In the genomic region with DNA sequence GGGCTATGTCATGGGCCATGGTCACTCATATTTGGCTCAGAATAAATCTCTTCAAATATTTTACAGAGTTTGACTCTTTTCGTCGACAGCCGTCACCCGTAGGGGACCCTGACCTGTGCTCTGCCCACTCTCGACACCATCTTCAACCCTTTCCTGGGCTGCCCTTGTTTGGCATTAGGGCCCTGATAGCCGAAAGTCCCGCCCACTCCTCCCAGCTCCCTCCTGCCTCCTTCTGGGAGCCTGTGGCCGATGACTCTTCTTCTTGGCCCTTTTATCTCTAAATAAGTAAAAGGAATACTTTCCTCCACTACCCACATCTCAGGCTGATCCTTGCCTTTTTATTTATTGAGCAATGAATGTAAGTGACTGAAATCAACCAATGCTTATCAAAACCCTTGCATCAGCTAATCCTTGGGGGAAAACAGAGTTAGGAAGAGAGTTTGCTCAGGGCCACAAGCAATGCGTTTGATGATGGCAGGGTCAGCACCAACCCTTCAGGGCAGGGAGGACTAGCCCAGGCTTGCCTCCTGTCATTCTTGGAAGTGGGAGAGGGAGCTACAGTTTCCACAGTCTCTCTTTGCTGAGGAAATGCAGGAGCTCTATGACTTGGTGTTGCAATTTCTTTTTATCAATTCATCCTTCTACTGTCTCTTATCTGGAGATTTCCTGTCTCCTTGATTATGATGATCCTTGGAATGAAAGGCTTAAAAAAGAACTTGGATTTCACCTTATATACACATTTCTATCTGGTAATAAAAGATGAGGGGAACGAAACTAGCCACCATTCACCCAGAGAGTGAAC, we compare ENCODE assay signal across 28 cellular contexts.
A peak's percentile ranks its signal among the peaks of the same experiment; 100 is the strongest.
DNase-seq lines count a peak whose midpoint lies in the region; ATAC-seq, FAIRE-seq and TF ChIP-seq lines count a peak whose summit lies in the region.
"Had no signal": no experiment of that assay in that cellular context is flagged by ENCODE, and none has a peak within 500 bp of the region (broad histone marks: within the 10 kb centered on the region; RNA-seq: fewer than 3 reads in every experiment).

No MANE protein-coding gene starts in this region.

- H3K4me1 Mint-ChIP-seq in nephron progenitor cell (peaks cover 16% of the 10 kb centered on the region), glutamatergic neuron (ENCODE audit: low read depth, unreplicated experiment) (peaks cover 6% of the 10 kb centered on the region)
- H3K4me1 Mint-ChIP-seq in CD4-positive, alpha-beta T cell (ENCODE audit: low read depth) = no peaks in the 10 kb centered on the region
- H3K4me1 Mint-ChIP-seq: activated CD4-positive, alpha-beta T cell treated with anti-CD3 and anti-CD28 coated beads for 36 hours; activated CD8-positive, alpha-beta memory T cell treated with anti-CD3 and anti-CD28 coated beads, Interleukin-2, amount 10 ng/mL, durations not matched to agents 7 days and 5 days; activated naive CD8-positive, alpha-beta T cell treated with anti-CD3 and anti-CD28 coated beads, Interleukin-2, amount 50 U/mL, for 24 hours; T-cell had no signal

- peaks cover 13% of the 10 kb centered on the region for H3K4me1 ChIP-seq in adipocyte (ENCODE audit: control insufficient read depth, insufficient read depth, low read length)
- peaks cover 3% of the 10 kb centered on the region for H3K4me1 ChIP-seq in foreskin keratinocyte
- H3K4me1 ChIP-seq in Karpas-422 (ENCODE audit: low read length) = no peaks in the 10 kb centered on the region
- H3K4me1 ChIP-seq: psoas muscle, tibial nerve had no signal

- H3K9ac ChIP-seq in adipocyte (ENCODE audit: low read length) = no peak overlapping the region
- H3K9ac ChIP-seq in Karpas-422 (ENCODE audit: low read length) = no peak overlapping the region

- DNase-seq in H7 = peak; percentile 43
- DNase-seq in adipocyte (ENCODE audit: low read depth) = peak; percentile 0
- peak; percentile 27 to 58 for DNase-seq in foreskin keratinocyte
- no peak for DNase-seq in nephron progenitor cell
- DNase-seq in glutamatergic neuron = no peak
- DNase-seq in urothelium cell line (ENCODE audit: low spot score) = no peak
- DNase-seq in CD4-positive, alpha-beta T cell = no peak
- no peak for DNase-seq in Karpas-422
- DNase-seq: activated CD4-positive, alpha-beta T cell treated with anti-CD3 and anti-CD28 coated beads for 36 hours; activated CD8-positive, alpha-beta memory T cell treated with anti-CD3 and anti-CD28 coated beads, Interleukin-2, amount 10 ng/mL, durations not matched to agents 7 days and 5 days; activated naive CD8-positive, alpha-beta T cell treated with anti-CD3 and anti-CD28 coated beads, Interleukin-2, amount 50 U/mL, for 24 hours; DMS 273 treated with DMSO at 0.1 percent for 48 hours; foreskin fibroblast; hippocampal formation; IMR-90; midbrain; NCI-H1436; NCI-H748 treated with DMSO at 0.1 percent for 48 hours; psoas muscle; SHP77; stimulated activated CD4-positive, alpha-beta T cell treated with anti-CD3 and anti-CD28 coated beads, Interleukin-2, amount 100 ng/mL, for 24 hours; stimulated activated naive CD8-positive, alpha-beta T cell treated with anti-CD3 and anti-CD28 coated beads, Interleukin-15, Interleukin-2, amounts not matched to agents 100 U/mL and 50 U/mL, for 24 hours; T-cell had no signal

- FAIRE-seq in urothelium cell line (lab: Jason Lieb, UNC) = no peak
- FAIRE-seq: GM12878, TTC549 had no signal

- H3K79me2 ChIP-seq in Karpas-422 (ENCODE audit: low read length) = no peaks in the 10 kb centered on the region

- ATAC-seq in foreskin keratinocyte = peak; percentile 32
- no peak for ATAC-seq in CD4-positive, alpha-beta T cell (ENCODE audit: poor library complexity)
- ATAC-seq: activated CD4-positive, alpha-beta T cell treated with anti-CD3 and anti-CD28 coated beads for 36 hours; activated CD8-positive, alpha-beta memory T cell treated with anti-CD3 and anti-CD28 coated beads, Interleukin-2, amount 10 ng/mL, durations not matched to agents 7 days and 5 days; activated naive CD8-positive, alpha-beta T cell treated with anti-CD3 and anti-CD28 coated beads, Interleukin-2, amount 50 U/mL, for 24 hours; GM12878; psoas muscle; stimulated activated naive CD8-positive, alpha-beta T cell treated with anti-CD3 and anti-CD28 coated beads, Interleukin-15, Interleukin-2, amounts not matched to agents 100 U/mL and 50 U/mL, for 24 hours; T-cell had no signal

- H3K9me3 ChIP-seq in adipocyte (ENCODE audit: control insufficient read depth, low read length) (no peaks in the 10 kb centered on the region), Karpas-422 (ENCODE audit: low read length) (no peaks in the 10 kb centered on the region)
- H3K9me3 ChIP-seq in CD4-positive, alpha-beta T cell (ENCODE audit: control insufficient read depth, low read length) = no peaks in the 10 kb centered on the region
- H3K9me3 ChIP-seq: psoas muscle, tibial nerve had no signal

- POLR2A ChIA-PET in CD4-positive, alpha-beta T cell (lab: Charles Lee) = no interaction called here

- H3K27ac ChIP-seq in foreskin keratinocyte = no peak overlapping the region
- no peak overlapping the region for H3K27ac ChIP-seq in CD4-positive, alpha-beta T cell (ENCODE audit: low read depth, low read length)
- H3K27ac ChIP-seq in Karpas-422 (ENCODE audit: low read length) = no peak overlapping the region
- H3K27ac ChIP-seq: cardiac muscle cell, psoas muscle, tibial nerve had no signal

- no peak for TF ChIP-seq CTCF in foreskin keratinocyte (conservative IDR thresholded peaks at IDR 0.05)
- TF ChIP-seq CTCF in nephron progenitor cell (IDR thresholded peaks at IDR 0.05) = no peak
- TF ChIP-seq CTCF in glutamatergic neuron (IDR thresholded peaks at IDR 0.05; ENCODE audit: partially characterized antibody, unreplicated experiment) = no peak
- no peak for TF ChIP-seq CTCF in CD4-positive, alpha-beta T cell (IDR thresholded peaks at IDR 0.05)

- H3K27me3 Mint-ChIP-seq in nephron progenitor cell (ENCODE audit: low read depth, poor library complexity) (peaks cover 2% of the 10 kb centered on the region), glutamatergic neuron (ENCODE audit: unreplicated experiment) (peaks cover 1% of the 10 kb centered on the region)
- H3K27me3 Mint-ChIP-seq in CD4-positive, alpha-beta T cell = peaks cover 4% of the 10 kb centered on the region

- H3K4me2 ChIP-seq in Karpas-422 (ENCODE audit: low read depth, low read length, poor library complexity, severe bottlenecking) = no peak overlapping the region

- no peak overlapping the region for H3K4me3 ChIP-seq in H7 (ENCODE audit: insufficient read depth, low read depth, low read length)
- H3K4me3 ChIP-seq in adipocyte (ENCODE audit: low read length) = no peak overlapping the region
- no peak overlapping the region for H3K4me3 ChIP-seq in Karpas-422 (ENCODE audit: low read length)
- H3K4me3 ChIP-seq: cardiac muscle cell, GM12878, psoas muscle, tibial nerve had no signal

- no peaks in the 10 kb centered on the region for H4K20me1 ChIP-seq in Karpas-422 (ENCODE audit: insufficient read depth, low read depth, low read length)

- H3K27ac Mint-ChIP-seq in nephron progenitor cell (peak overlapping the region; percentile 59), glutamatergic neuron (ENCODE audit: unreplicated experiment) (no peak overlapping the region)
- H3K27ac Mint-ChIP-seq in CD4-positive, alpha-beta T cell = no peak overlapping the region
- H3K27ac Mint-ChIP-seq: activated CD4-positive, alpha-beta T cell treated with anti-CD3 and anti-CD28 coated beads for 36 hours; activated CD8-positive, alpha-beta memory T cell treated with anti-CD3 and anti-CD28 coated beads, Interleukin-2, amount 10 ng/mL, durations not matched to agents 7 days and 5 days; activated naive CD8-positive, alpha-beta T cell treated with anti-CD3 and anti-CD28 coated beads, Interleukin-2, amount 50 U/mL, for 24 hours; activated T-helper 2 cell treated with anti-CD3 and anti-CD28 coated beads, Interferon-gamma antibody, Interleukin-2, Interleukin-4, amounts not matched to agents 10 μg/mL and 5 μg/mL and 100 μg/mL, durations not matched to agents 14 hours and 24 hours and 36 hours; T-cell had no signal

- H3K9me3 Mint-ChIP-seq in nephron progenitor cell = no peaks in the 10 kb centered on the region
- peaks cover 2% of the 10 kb centered on the region for H3K9me3 Mint-ChIP-seq in glutamatergic neuron (ENCODE audit: unreplicated experiment)
- H3K9me3 Mint-ChIP-seq in CD4-positive, alpha-beta T cell = no peaks in the 10 kb centered on the region
- H3K9me3 Mint-ChIP-seq: activated T-helper 2 cell treated with anti-CD3 and anti-CD28 coated beads, Interferon-gamma antibody, Interleukin-2, Interleukin-4, amounts not matched to agents 10 μg/mL and 5 μg/mL and 100 μg/mL, durations not matched to agents 14 hours and 24 hours and 36 hours had no signal

- H3K27me3 ChIP-seq in H7 (ENCODE audit: control insufficient read depth, insufficient read depth, low read length) (no peaks in the 10 kb centered on the region), adipocyte (replicated peaks; ENCODE audit: control insufficient read depth, insufficient read depth, low read length) (no peaks in the 10 kb centered on the region), foreskin keratinocyte (no peaks in the 10 kb centered on the region), Karpas-422 (ENCODE audit: low read length) (no peaks in the 10 kb centered on the region)
- no peaks in the 10 kb centered on the region for H3K27me3 ChIP-seq in CD4-positive, alpha-beta T cell (ENCODE audit: control insufficient read depth, insufficient read depth, low read length)
- H3K27me3 ChIP-seq: cardiac muscle cell, tibial nerve had no signal

- H3K36me3 ChIP-seq in H7 (replicated peaks; ENCODE audit: control insufficient read depth, insufficient read depth, low read length) (no peaks in the 10 kb centered on the region), adipocyte (ENCODE audit: control insufficient read depth, insufficient read depth, low read length, severe bottlenecking) (no peaks in the 10 kb centered on the region), Karpas-422 (ENCODE audit: insufficient read depth, low read length) (no peaks in the 10 kb centered on the region)
- H3K36me3 ChIP-seq: cardiac muscle cell, tibial nerve had no signal

- intact Hi-C loops in CD4-positive, alpha-beta T cell (cut with DNase I, micrococcal nuclease) = no loop called here

- no peak overlapping the region for H3K4me3 Mint-ChIP-seq in nephron progenitor cell
- no peak overlapping the region for H3K4me3 Mint-ChIP-seq in glutamatergic neuron (ENCODE audit: unreplicated experiment)
- no peak overlapping the region for H3K4me3 Mint-ChIP-seq in CD4-positive, alpha-beta T cell
- H3K4me3 Mint-ChIP-seq: activated CD4-positive, alpha-beta T cell treated with anti-CD3 and anti-CD28 coated beads for 36 hours; activated CD8-positive, alpha-beta memory T cell treated with anti-CD3 and anti-CD28 coated beads, Interleukin-2, amount 10 ng/mL, durations not matched to agents 7 days and 5 days; activated naive CD8-positive, alpha-beta T cell treated with anti-CD3 and anti-CD28 coated beads, Interleukin-2, amount 50 U/mL, for 24 hours; T-cell had no signal

- H2AFZ ChIP-seq in Karpas-422 (ENCODE audit: low read length) = no peak overlapping the region

- H3K9me2 ChIP-seq in Karpas-422 (replicated peaks; ENCODE audit: insufficient read depth, low read length) = no peaks in the 10 kb centered on the region

- H3K36me3 Mint-ChIP-seq in nephron progenitor cell (ENCODE audit: low read depth) = no peaks in the 10 kb centered on the region
- no peaks in the 10 kb centered on the region for H3K36me3 Mint-ChIP-seq in glutamatergic neuron (ENCODE audit: unreplicated experiment)
- H3K36me3 Mint-ChIP-seq in CD4-positive, alpha-beta T cell (ENCODE audit: low read depth) = no peaks in the 10 kb centered on the region
- H3K36me3 Mint-ChIP-seq: activated CD8-positive, alpha-beta memory T cell treated with anti-CD3 and anti-CD28 coated beads, Interleukin-2, amount 10 ng/mL, durations not matched to agents 7 days and 5 days; T-cell had no signal

- CTCF ChIA-PET in CD4-positive, alpha-beta T cell (lab: Charles Lee) = no interaction called here

Comparison
In these comparisons a context has a peak if more than half of its experiments do, and no peak if none do; other contexts are left out.
1. DNase-seq: peak in H7 (single experiment), adipocyte (single experiment) and foreskin keratinocyte (2 of 2); none in nephron progenitor cell (single experiment), glutamatergic neuron (single experiment), urothelium cell line (single experiment), CD4-positive, alpha-beta T cell (0 of 10) and Karpas-422 (single experiment).